ENCODE assay signal across 9 cellular contexts in genomic region chr20:51542894-51543788, GRCh38. TPM values are rescaled to one million over a fixed set of nuclear protein-coding genes. Genes with fewer than 3 reads are reported as not detected.
DNase-seq lines count a peak whose midpoint lies in the region; ATAC-seq, FAIRE-seq and TF ChIP-seq lines count a peak whose summit lies in the region.
"Had no signal": no experiment of that assay in that cellular context is flagged by ENCODE, and none has a peak within 500 bp of the region (broad histone marks: within the 10 kb centered on the region; RNA-seq: fewer than 3 reads in every experiment).

No MANE protein-coding gene starts in this region.

- no peak for DNase-seq in CD8-positive, alpha-beta T cell
- DNase-seq in effector memory CD8-positive, alpha-beta T cell, result no peak
- DNase-seq in neural crest cell (ENCODE audit: low read depth, low spot score) (no peak), KBM-7 (no peak), GM12891 (ENCODE audit: insufficient read length, low spot score) (no peak)
- DNase-seq: amniotic stem cell had no signal

- peaks cover 28% of the 10 kb centered on the region for H3K36me3 Mint-ChIP-seq in CD8-positive, alpha-beta T cell
- H3K36me3 Mint-ChIP-seq in IgD-negative memory B cell, result peaks cover 6% of the 10 kb centered on the region
- H3K36me3 Mint-ChIP-seq in effector memory CD8-positive, alpha-beta T cell (ENCODE audit: insufficient read depth), result peaks cover 28% of the 10 kb centered on the region
- H3K36me3 Mint-ChIP-seq in neural crest cell (ENCODE audit: low read depth), result peaks cover 2% of the 10 kb centered on the region

- intact Hi-C loops in CD8-positive, alpha-beta T cell (cut with DNase I, micrococcal nuclease), result loop anchor here (2.0 to 5.0 kb wide), 5 partner anchors 52 to 611 kb away; partner anchors contain the start of gene ADNP (in 1 of the 2)

- H3K36me3 ChIP-seq in CD8-positive, alpha-beta T cell (ENCODE audit: insufficient read depth, low read length), result no peaks in the 10 kb centered on the region

- H3K4me1 ChIP-seq in CD8-positive, alpha-beta T cell (ENCODE audit: insufficient read depth, low read length), result peaks cover 36% of the 10 kb centered on the region

- TF ChIP-seq CTCF in CD8-positive, alpha-beta T cell (IDR thresholded peaks at IDR 0.05), result no peak
- no peak for TF ChIP-seq CTCF in neural crest cell (conservative IDR thresholded peaks at IDR 0.05)

- no peak for TF ChIP-seq POLR2A in GM12891 (IDR thresholded peaks at IDR 0.05; ENCODE audit: low read depth, low read length)

- POLR2A ChIA-PET in CD8-positive, alpha-beta T cell (lab: Charles Lee), result interaction anchor here (1.0 to 2.8 kb wide), 11 partner anchors 11 to 139 kb away, joined by 3 to 11 read pairs (median 3); no protein-coding TSS in a partner anchor

- peak overlapping the region; percentile 97 for H3K4me3 Mint-ChIP-seq in CD8-positive, alpha-beta T cell
- H3K4me3 Mint-ChIP-seq in IgD-negative memory B cell (peak overlapping the region; percentile 77 to 90 (median 84)), neural crest cell (peak overlapping the region; percentile 45)
- H3K4me3 Mint-ChIP-seq in effector memory CD8-positive, alpha-beta T cell, result peak overlapping the region; percentile 77 to 99

- H3K27me3 Mint-ChIP-seq in CD8-positive, alpha-beta T cell (ENCODE audit: low read depth), result no peaks in the 10 kb centered on the region
- H3K27me3 Mint-ChIP-seq in IgD-negative memory B cell, result no peaks in the 10 kb centered on the region
- no peaks in the 10 kb centered on the region for H3K27me3 Mint-ChIP-seq in effector memory CD8-positive, alpha-beta T cell
- peaks cover 72% of the 10 kb centered on the region for H3K27me3 Mint-ChIP-seq in neural crest cell (ENCODE audit: low read depth)

- H3K27ac Mint-ChIP-seq in CD8-positive, alpha-beta T cell, result peak overlapping the region; percentile 86
- peak overlapping the region in 2 of 3 donors; percentile 84 to 95 for H3K27ac Mint-ChIP-seq in IgD-negative memory B cell
- peak overlapping the region; percentile 77 to 99 for H3K27ac Mint-ChIP-seq in effector memory CD8-positive, alpha-beta T cell
- H3K27ac Mint-ChIP-seq in neural crest cell (ENCODE audit: unreplicated experiment), result no peak overlapping the region

- peak overlapping the region; percentile 31 for H3K4me3 ChIP-seq in CD8-positive, alpha-beta T cell (ENCODE audit: low read depth, low read length)

- ATAC-seq in CD8-positive, alpha-beta T cell, result no peak
- ATAC-seq in effector memory CD8-positive, alpha-beta T cell (replicated peaks), result no peak
- ATAC-seq in GM18858 (IDR thresholded peaks at IDR 0.05; ENCODE audit: unreplicated experiment), result no peak
- no peak for ATAC-seq in HG02642 (IDR thresholded peaks at IDR 0.05; ENCODE audit: poor library complexity, unreplicated experiment)

- H3K27me3 ChIP-seq in CD8-positive, alpha-beta T cell (ENCODE audit: insufficient read depth, low read length), result no peaks in the 10 kb centered on the region

- no peak for FAIRE-seq in GM12891 (lab: Jason Lieb, UNC)

- H3K27ac ChIP-seq in CD8-positive, alpha-beta T cell (ENCODE audit: low read depth, low read length), result no peak overlapping the region

- peaks cover 41% of the 10 kb centered on the region for H3K4me1 Mint-ChIP-seq in CD8-positive, alpha-beta T cell (ENCODE audit: low read depth)
- peaks cover 27 to 34% (median 32%) of the 10 kb centered on the region in 3 donors for H3K4me1 Mint-ChIP-seq in IgD-negative memory B cell
- H3K4me1 Mint-ChIP-seq in effector memory CD8-positive, alpha-beta T cell (ENCODE audit: low read depth in 2 of 2), result peaks cover 33 to 43% of the 10 kb centered on the region in 2 donors
- peaks cover 14% of the 10 kb centered on the region for H3K4me1 Mint-ChIP-seq in neural crest cell

- H3K9me3 ChIP-seq in CD8-positive, alpha-beta T cell (ENCODE audit: low read length), result no peaks in the 10 kb centered on the region

- H3K9me3 Mint-ChIP-seq in CD8-positive, alpha-beta T cell, result no peaks in the 10 kb centered on the region
- H3K9me3 Mint-ChIP-seq in IgD-negative memory B cell (no peaks in the 10 kb centered on the region), neural crest cell (peaks cover 3% of the 10 kb centered on the region)
- H3K9me3 Mint-ChIP-seq in effector memory CD8-positive, alpha-beta T cell, result no peaks in the 10 kb centered on the region

- in situ Hi-C loops in KBM-7 (cut with MboI; ENCODE audit: low pct_unique_long_range_greater_than_20kb, low sequenced_read_pairs), result no loop called here

- CTCF ChIA-PET in CD8-positive, alpha-beta T cell (lab: Charles Lee), result interaction anchor here (0.6 to 3.2 kb wide), 8 partner anchors 29 to 157 kb away, joined by 4 to 14 read pairs (median 6); no protein-coding TSS in a partner anchor

TF ChIP-seq in GM12891, 5 proteins besides CTCF, POLR2A, EP300 and RAD21:
- TF ChIP-seq POU2F2 (IDR thresholded peaks at IDR 0.05; ENCODE audit: low read depth, low read length) (no peak), TAF1 (IDR thresholded peaks at IDR 0.05; ENCODE audit: low read depth, low read length) (no peak), POLR2AphosphoS5 (IDR thresholded peaks at IDR 0.05; ENCODE audit: low read depth, low read length) (no peak), PAX5 (IDR thresholded peaks at IDR 0.05; ENCODE audit: insufficient read depth, low read length, severe bottlenecking) (no peak), SPI1 (IDR thresholded peaks at IDR 0.05; ENCODE audit: low read depth, low read length) (no peak)

RNA-seq across cellular contexts. Expression of gene NFATC2, which starts 0.6 kb away (rescaled TPM):
- 10 to 100 TPM; 32.6 to 34.9 TPM for total RNA-seq in CD8-positive, alpha-beta T cell
- 17.4 TPM for polyA plus RNA-seq in IgD-negative memory B cell
- total RNA-seq in neural crest cell, result 1.9 and 2.0 TPM in 2 replicates
- 0.39 TPM for polyA plus RNA-seq in GM12891 (2012; ENCODE audit: low read depth, missing spikeins)

Comparison
In these comparisons a context has a peak if more than half of its experiments do, and no peak if none do; other contexts are left out.
1. H3K4me3 Mint-ChIP-seq: peak in every context shown above with its lines; median percentile 97 in CD8-positive, alpha-beta T cell; 88 in effector memory CD8-positive, alpha-beta T cell; 84 in IgD-negative memory B cell; 45 in neural crest cell.
2. RNA of gene NFATC2, which starts 0.6 kb away (total RNA-seq): 32.6 to 34.9 TPM in CD8-positive, alpha-beta T cell; 1.9 to 2.0 TPM in neural crest cell; every median in the first group is over 10 times any median in the second.